14 cellular contexts compared by ENCODE assay signal in genomic region chr14:29741909-29742401, GRCh38.
DNase-seq lines count a peak whose midpoint lies in the region; ATAC-seq, FAIRE-seq and TF ChIP-seq lines count a peak whose summit lies in the region.
"Had no signal": no experiment of that assay in that cellular context is flagged by ENCODE, and none has a peak within 500 bp of the region (broad histone marks: within the 10 kb centered on the region; RNA-seq: fewer than 3 reads in every experiment).

No MANE protein-coding gene starts in this region.

- TF ChIP-seq CTCF in endothelial cell of umbilical vein (IDR thresholded peaks at IDR 0.05; ENCODE audit: extremely low read depth in 1 of 2, insufficient read depth in 1 of 2, low read depth in 1 of 2, low read length in 2 of 2) (no peak), pancreas (IDR thresholded peaks at IDR 0.05) (no peak), BE2C (IDR thresholded peaks at IDR 0.05; ENCODE audit: low read depth, low read length) (no peak)

- H3K9ac ChIP-seq in endothelial cell of umbilical vein (replicated peaks; ENCODE audit: extremely low read depth, insufficient read depth, low read length), result no peak overlapping the region

- no peaks in the 10 kb centered on the region for H3K79me2 ChIP-seq in endothelial cell of umbilical vein (ENCODE audit: control insufficient read depth, insufficient read depth, low read length)

- H3K9me3 ChIP-seq in endothelial cell of umbilical vein (replicated peaks; ENCODE audit: control insufficient read depth, insufficient read depth, low read length) (no peaks in the 10 kb centered on the region), pancreas (no peaks in the 10 kb centered on the region), BE2C (no peaks in the 10 kb centered on the region)

- no TSS peak for BruUV-seq in endothelial cell of umbilical vein (replicated peaks; lab: Mats Ljungman, UMichigan)

- peaks cover 2% of the 10 kb centered on the region for H3K9me1 ChIP-seq in endothelial cell of umbilical vein (replicated peaks; ENCODE audit: control insufficient read depth, extremely low read depth, insufficient read depth, low read length)

- peak; percentile 62 for FAIRE-seq in endothelial cell of umbilical vein (lab: Jason Lieb, UNC)
- peak; percentile 26 for FAIRE-seq in pancreas (lab: Jason Lieb, UNC)
- FAIRE-seq: GM18507 had no signal

- H3K4me3 ChIP-seq in endothelial cell of umbilical vein (replicated peaks in 1 of 3; ENCODE audit: insufficient read depth in 1 of 3, low read depth in 1 of 3, low read length in 3 of 3) (no peak overlapping the region), pancreas (no peak overlapping the region), BE2C (ENCODE audit: low read depth, low read length) (no peak overlapping the region)

- no peak overlapping the region for H2AFZ ChIP-seq in endothelial cell of umbilical vein (ENCODE audit: low read depth, low read length)

- CTCF ChIA-PET in endothelial cell of umbilical vein (lab: Charles Lee), result interaction anchor here (1.4 to 1.7 kb wide), 2 partner anchors 9 to 186 kb away, joined by 3 to 4 read pairs; partner anchors contain the start of gene PRKD1

- no peaks in the 10 kb centered on the region for H4K20me1 ChIP-seq in endothelial cell of umbilical vein (replicated peaks; ENCODE audit: control insufficient read depth, extremely low read depth, insufficient read depth, low read length)

- peak; percentile 56 for DNase-seq in Daoy (ENCODE audit: low read depth)
- DNase-seq in NCI-H2196 (lab: John Stamatoyannopoulos, UW; ENCODE audit: unreplicated experiment), result peak; percentile 67
- peak; percentile 84 for DNase-seq in endothelial cell of umbilical vein (ENCODE audit: low read depth, low spot score)
- no peak for DNase-seq in pancreas
- no peak for DNase-seq in BE2C
- no peak for DNase-seq in SIG-M5 (lab: John Stamatoyannopoulos, UW)
- DNase-seq in stimulated activated CD4-positive, alpha-beta T cell treated with anti-CD3 and anti-CD28 coated beads, Interleukin-4, amount 100 ng/mL, for 4 hours, result no peak
- DNase-seq: activated CD8-positive, alpha-beta memory T cell treated with anti-CD3 and anti-CD28 coated beads, Interleukin-2, amount 50 U/mL, for 4 hours; central memory CD4-positive, alpha-beta T cell; NCI-H187 treated with DMSO at 0.1 percent for 48 hours; nucleus accumbens; T-helper 17 cell had no signal

- dilution Hi-C loops in endothelial cell of umbilical vein (cut with MboI; ENCODE audit: extremely low pct_ligation_motif_present, low sequenced_read_pairs), result no loop called here

- 44 to 54% methylated on average over 5 of the region's 5 CpGs for WGBS in pancreas, 2 donors

- H3K4me1 ChIP-seq in endothelial cell of umbilical vein (ENCODE audit: control insufficient read depth, extremely low read depth, insufficient read depth, low read length), result peaks cover 23% of the 10 kb centered on the region
- peaks cover 10 to 24% (median 17%) of the 10 kb centered on the region in 3 donors for H3K4me1 ChIP-seq in pancreas
- H3K4me1 ChIP-seq in BE2C, result no peaks in the 10 kb centered on the region

- intact Hi-C loops in endothelial cell of umbilical vein (cut with micrococcal nuclease), result loop anchor here (2.0 kb wide), 2 partner anchors 185 to 481 kb away; partner anchors contain the start of gene PRKD1
- intact Hi-C loops in pancreas (cut with DNase I), result no loop called here

- peak; percentile 27 to 78 (median 64) for ATAC-seq in pancreas
- ATAC-seq in activated CD4-positive, CD25-positive, alpha-beta regulatory T cell treated with anti-CD3 and anti-CD28 coated beads, Interleukin-2, amount 50 U/mL, for 24 hours, result no peak
- ATAC-seq: T-helper 17 cell had no signal

- H3K36me3 ChIP-seq in endothelial cell of umbilical vein (ENCODE audit: control insufficient read depth in 2 of 2, extremely low read depth in 1 of 2, insufficient read depth in 2 of 2, low read length in 2 of 2) (no peaks in the 10 kb centered on the region), pancreas (no peaks in the 10 kb centered on the region), BE2C (no peaks in the 10 kb centered on the region)

- TF ChIP-seq POLR2A in endothelial cell of umbilical vein (IDR thresholded peaks at IDR 0.05; ENCODE audit: low read depth, low read length), result no peak

- no peaks in the 10 kb centered on the region for H3K27me3 ChIP-seq in endothelial cell of umbilical vein (ENCODE audit: control insufficient read depth in 2 of 2, insufficient read depth in 2 of 2, low read length in 2 of 2)
- H3K27me3 ChIP-seq in pancreas, result no peaks in the 10 kb centered on the region
- H3K27me3 ChIP-seq in BE2C, result no peaks in the 10 kb centered on the region

- peak overlapping the region; percentile 59 for H3K27ac ChIP-seq in endothelial cell of umbilical vein (ENCODE audit: insufficient read depth, low read depth, low read length)
- no peak overlapping the region for H3K27ac ChIP-seq in pancreas

- peak overlapping the region; percentile 31 for H3K4me2 ChIP-seq in endothelial cell of umbilical vein (ENCODE audit: insufficient read depth, low read length)

- POLR2A ChIA-PET in endothelial cell of umbilical vein (lab: Charles Lee), result no interaction called here

TF ChIP-seq in endothelial cell of umbilical vein, 7 proteins besides CTCF, POLR2A, EP300 and RAD21:
- TF ChIP-seq MAX (IDR thresholded peaks at IDR 0.05; ENCODE audit: insufficient read depth, insufficient read length) (no peak), GATA2 (IDR thresholded peaks at IDR 0.05; ENCODE audit: insufficient read depth, insufficient read length, low read depth, low read length) (peak; percentile 49)
TF ChIP-seq in endothelial cell of umbilical vein: peak in this region for 1.

Comparison
In these comparisons a context has a peak if more than half of its experiments do, and no peak if none do; other contexts are left out.
1. DNase-seq: peak in Daoy (single experiment), NCI-H2196 (single experiment) and endothelial cell of umbilical vein (single experiment); none in pancreas (0 of 6), BE2C (single experiment), SIG-M5 (single experiment) and stimulated activated CD4-positive, alpha-beta T cell treated with anti-CD3 and anti-CD28 coated beads, Interleukin-4, amount 100 ng/mL, for 4 hours (0 of 2).
2. ATAC-seq: peak in pancreas (4 of 4); none in activated CD4-positive, CD25-positive, alpha-beta regulatory T cell treated with anti-CD3 and anti-CD28 coated beads, Interleukin-2, amount 50 U/mL, for 24 hours (0 of 2).